ENCODE assay signal across 26 cellular contexts in genomic region chr6:15969236-15969778, GRCh38.
DNase-seq lines count a peak whose midpoint lies in the region; ATAC-seq and TF ChIP-seq lines count a peak whose summit lies in the region.
"Had no signal": no experiment of that assay in that cellular context is flagged by ENCODE, and none has a peak within 500 bp of the region (broad histone marks: within the 10 kb centered on the region; RNA-seq: fewer than 3 reads in every experiment).

No MANE protein-coding gene starts in this region.

- no peak for TF ChIP-seq POLR2A in esophagus squamous epithelium (IDR thresholded peaks at IDR 0.05)

- H2AFZ ChIP-seq in GM23248, result no peak overlapping the region
- H2AFZ ChIP-seq in smooth muscle cell (ENCODE audit: low read depth), result no peak overlapping the region
- H2AFZ ChIP-seq in SK-N-SH (ENCODE audit: low read depth), result no peak overlapping the region

- H3K9me3 ChIP-seq in GM23248 (ENCODE audit: low read depth) (no peaks in the 10 kb centered on the region), esophagus squamous epithelium (peaks cover 0 to 11% (median 0%) of the 10 kb centered on the region in 3 donors), smooth muscle cell (replicated peaks; ENCODE audit: low read depth) (peaks cover 6% of the 10 kb centered on the region), SK-N-SH (no peaks in the 10 kb centered on the region)
- H3K9me3 ChIP-seq: thyroid gland had no signal

- H3K4me2 ChIP-seq in GM23248 (ENCODE audit: unreplicated experiment) (no peak overlapping the region), smooth muscle cell (no peak overlapping the region), SK-N-SH (no peak overlapping the region)

- 46 to 52% methylated on average over 3 of the region's 3 CpGs for WGBS in GM23248 (ENCODE audit: low coverage in 1 of 2, low lambda C conversion rate in 2 of 2, missing lambda C conversion rate in 2 of 2), 2 experiments
- WGBS in esophagus squamous epithelium, 2 donors, result 31 to 56% methylated on average over 3 of the region's 3 CpGs
- WGBS in smooth muscle cell (ENCODE audit: low lambda C conversion rate), result 56% methylated on average over 3 of the region's 3 CpGs
- WGBS in SK-N-SH (ENCODE audit: low lambda C conversion rate), result 74% methylated on average over 3 of the region's 3 CpGs

- H3K36me3 ChIP-seq in GM23248 (ENCODE audit: low read depth), result no peaks in the 10 kb centered on the region
- H3K36me3 ChIP-seq in esophagus squamous epithelium, result no peaks in the 10 kb centered on the region
- H3K36me3 ChIP-seq in smooth muscle cell (ENCODE audit: low read depth), result no peaks in the 10 kb centered on the region
- H3K36me3 ChIP-seq in SK-N-SH (replicated peaks in 1 of 2; ENCODE audit: control insufficient read depth in 1 of 2, insufficient read depth in 2 of 2, low read length in 1 of 2), result no peaks in the 10 kb centered on the region
- H3K36me3 ChIP-seq: gastroesophageal sphincter, left ventricle myocardium inferior, thyroid gland had no signal

- H3K9ac ChIP-seq in GM23248 (no peak overlapping the region), smooth muscle cell (ENCODE audit: low read depth) (no peak overlapping the region), SK-N-SH (no peak overlapping the region)

- CTCF ChIA-PET in SK-N-SH (lab: Yijun Ruan, JAX), result no interaction called here

- POLR2A ChIA-PET in SK-N-SH (lab: Yijun Ruan, JAX), result no interaction called here

- TF ChIP-seq RAD21 in SK-N-SH (IDR thresholded peaks at IDR 0.05; ENCODE audit: low read length), result no peak

- H3K9me2 ChIP-seq in GM23248 (ENCODE audit: insufficient read depth) (no peaks in the 10 kb centered on the region), SK-N-SH (no peaks in the 10 kb centered on the region)

- H3K27ac ChIP-seq in GM23248, result no peak overlapping the region
- H3K27ac ChIP-seq in esophagus squamous epithelium, result peak overlapping the region in 3 of 4 donors; percentile 7 to 37 (median 25)
- H3K27ac ChIP-seq in smooth muscle cell (ENCODE audit: low read depth), result peak overlapping the region; percentile 56
- no peak overlapping the region for H3K27ac ChIP-seq in SK-N-SH (ENCODE audit: low read depth in 2 of 2, low read length in 1 of 2)
- H3K27ac ChIP-seq: gastroesophageal sphincter, left ventricle myocardium inferior, thyroid gland, VCaP had no signal

- no peak for TF ChIP-seq EP300 in SK-N-SH (IDR thresholded peaks at IDR 0.05; ENCODE audit: borderline replicate concordance in 1 of 2, low read depth in 1 of 2, low read length in 1 of 2)

- DNase-seq in GM23248, result peak; percentile 45
- DNase-seq in astrocyte of the hippocampus (ENCODE audit: low read depth, low spot score), result peak; percentile 60
- DNase-seq in esophagus squamous epithelium (lab: John Stamatoyannopoulos, UW), result no peak
- no peak for DNase-seq in smooth muscle cell (lab: John Stamatoyannopoulos, UW; ENCODE audit: unreplicated experiment)
- DNase-seq in SK-N-SH, result no peak
- no peak for DNase-seq in NCI-H524 treated with DMSO at 0.1 percent for 48 hours (lab: John Stamatoyannopoulos, UW)
- DNase-seq: activated CD4-positive, alpha-beta T cell treated with anti-CD3 and anti-CD28 coated beads, Interleukin-2, amount 10 ng/mL, durations not matched to agents 24 days and 14 days; activated naive CD4-positive, alpha-beta T cell treated with anti-CD3 and anti-CD28 coated beads, Interleukin-2, amount 50 U/mL, for 16 hours; aorta; CD4-positive, alpha-beta memory T cell; cerebellar nuclear complex; GDM1; hypothalamus; left ventricle myocardium inferior; naive thymus-derived CD4-positive, alpha-beta T cell; NCI-H187; NCI-H2171 treated with DMSO at 0.1 percent for 48 hours; NCI-H69; occipital lobe; retina; stimulated activated CD4-positive, alpha-beta T cell treated with anti-CD3 and anti-CD28 coated beads, Interleukin-12 subunit alpha, Interleukin-12 subunit beta, amount 100 ng/mL, for 4 hours; stimulated activated naive CD8-positive, alpha-beta T cell treated with anti-CD3 and anti-CD28 coated beads, Interleukin-15, Interleukin-2, amounts not matched to agents 100 U/mL and 50 U/mL, for 24 hours; thyroid gland had no signal

- H3K79me2 ChIP-seq in GM23248 (ENCODE audit: insufficient read depth), result no peaks in the 10 kb centered on the region
- no peaks in the 10 kb centered on the region for H3K79me2 ChIP-seq in smooth muscle cell (ENCODE audit: low read depth)
- H3K79me2 ChIP-seq in SK-N-SH (ENCODE audit: insufficient read depth), result no peaks in the 10 kb centered on the region

- TF ChIP-seq CTCF in esophagus squamous epithelium (IDR thresholded peaks at IDR 0.05) (no peak), smooth muscle cell (IDR thresholded peaks at IDR 0.05; ENCODE audit: borderline replicate concordance, insufficient read depth, poor library complexity, severe bottlenecking) (no peak), SK-N-SH (IDR thresholded peaks at IDR 0.05) (no peak)

- H3K4me3 ChIP-seq in GM23248 (no peak overlapping the region), esophagus squamous epithelium (no peak overlapping the region), smooth muscle cell (no peak overlapping the region), SK-N-SH (ENCODE audit: low read depth in 2 of 2, low read length in 1 of 2) (no peak overlapping the region)
- H3K4me3 ChIP-seq: gastroesophageal sphincter, left ventricle myocardium inferior, thyroid gland had no signal

- H3F3A ChIP-seq in GM23248 (ENCODE audit: insufficient read depth) (no peaks in the 10 kb centered on the region), smooth muscle cell (ENCODE audit: low read depth) (no peaks in the 10 kb centered on the region), SK-N-SH (replicated peaks; ENCODE audit: insufficient read depth) (no peaks in the 10 kb centered on the region)

- no peaks in the 10 kb centered on the region for H3K4me1 ChIP-seq in GM23248 (ENCODE audit: insufficient read depth)
- peaks cover 0 to 3% (median 0%) of the 10 kb centered on the region in 3 donors for H3K4me1 ChIP-seq in esophagus squamous epithelium
- no peaks in the 10 kb centered on the region for H3K4me1 ChIP-seq in smooth muscle cell (ENCODE audit: low read depth)
- peaks cover 0 to 5% of the 10 kb centered on the region in 2 experiments; a peak in 1 of 4 replicates for H3K4me1 ChIP-seq in SK-N-SH (ENCODE audit: control insufficient read depth in 1 of 2, insufficient read depth in 2 of 2, low read depth in 1 of 2, low read length in 1 of 2)
- H3K4me1 ChIP-seq: gastroesophageal sphincter, left ventricle myocardium inferior, thyroid gland had no signal

- intact Hi-C loops in esophagus squamous epithelium (cut with DNase I), result no loop called here

- H3K27me3 ChIP-seq in GM23248 (replicated peaks; ENCODE audit: insufficient read depth) (no peaks in the 10 kb centered on the region), esophagus squamous epithelium (no peaks in the 10 kb centered on the region), smooth muscle cell (ENCODE audit: low read depth) (no peaks in the 10 kb centered on the region), SK-N-SH (ENCODE audit: insufficient read depth) (no peaks in the 10 kb centered on the region)
- H3K27me3 ChIP-seq: gastroesophageal sphincter, thyroid gland had no signal

- no peaks in the 10 kb centered on the region for H4K20me1 ChIP-seq in GM23248 (ENCODE audit: insufficient read depth)
- no peaks in the 10 kb centered on the region for H4K20me1 ChIP-seq in smooth muscle cell (ENCODE audit: low read depth)
- H4K20me1 ChIP-seq in SK-N-SH (ENCODE audit: insufficient read depth), result no peaks in the 10 kb centered on the region

- in situ Hi-C loops in GM23248 (cut with MboI), result no loop called here

- ATAC-seq in GM19324 (IDR thresholded peaks at IDR 0.05; ENCODE audit: low FRiP score, unreplicated experiment), result no peak
- ATAC-seq: gastroesophageal sphincter; naive thymus-derived CD4-positive, alpha-beta T cell; stimulated activated naive CD8-positive, alpha-beta T cell treated with anti-CD3 and anti-CD28 coated beads, Interleukin-15, Interleukin-2, amounts not matched to agents 100 U/mL and 50 U/mL, for 24 hours had no signal

TF ChIP-seq in SK-N-SH, 30 proteins besides CTCF, POLR2A, EP300 and RAD21 (continues in another document):
- TF ChIP-seq TEAD4 (IDR thresholded peaks at IDR 0.05; ENCODE audit: borderline replicate concordance, insufficient read depth), result no peak
- TF ChIP-seq, protein P1, sequence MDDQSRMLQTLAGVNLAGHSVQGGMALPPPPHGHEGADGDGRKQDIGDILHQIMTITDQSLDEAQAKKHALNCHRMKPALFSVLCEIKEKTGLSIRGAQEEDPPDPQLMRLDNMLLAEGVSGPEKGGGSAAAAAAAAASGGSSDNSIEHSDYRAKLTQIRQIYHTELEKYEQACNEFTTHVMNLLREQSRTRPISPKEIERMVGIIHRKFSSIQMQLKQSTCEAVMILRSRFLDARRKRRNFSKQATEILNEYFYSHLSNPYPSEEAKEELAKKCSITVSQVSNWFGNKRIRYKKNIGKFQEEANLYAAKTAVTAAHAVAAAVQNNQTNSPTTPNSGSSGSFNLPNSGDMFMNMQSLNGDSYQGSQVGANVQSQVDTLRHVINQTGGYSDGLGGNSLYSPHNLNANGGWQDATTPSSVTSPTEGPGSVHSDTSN (IDR thresholded peaks at IDR 0.05), result no peak
- TF ChIP-seq NRF1 (IDR thresholded peaks at IDR 0.05; ENCODE audit: low read depth, low read length), result no peak
- TF ChIP-seq EZH2phosphoT487 (IDR thresholded peaks at IDR 0.05; ENCODE audit: borderline replicate concordance, low read depth), result no peak
- no peak for TF ChIP-seq FOXJ3 (CRISPR knock-in tag; IDR thresholded peaks at IDR 0.05)
- TF ChIP-seq USF2 (IDR thresholded peaks at IDR 0.05; ENCODE audit: borderline replicate concordance, low read depth, low read length), result no peak
- TF ChIP-seq GABPA (IDR thresholded peaks at IDR 0.05; ENCODE audit: low read depth), result no peak
- no peak for TF ChIP-seq MEF2A (IDR thresholded peaks at IDR 0.05; ENCODE audit: borderline replicate concordance, low read depth)
- no peak for TF ChIP-seq SIN3A (IDR thresholded peaks at IDR 0.05; ENCODE audit: borderline replicate concordance, low read depth, low read length)

Comparison
In these comparisons a context has a peak if more than half of its experiments do, and no peak if none do; other contexts are left out.
1. DNase-seq: peak in GM23248 (single experiment) and astrocyte of the hippocampus (single experiment); none in esophagus squamous epithelium (single experiment), smooth muscle cell (single experiment), SK-N-SH (single experiment) and NCI-H524 treated with DMSO at 0.1 percent for 48 hours (single experiment).
2. H3K27ac ChIP-seq: peak in esophagus squamous epithelium (3 of 4) and smooth muscle cell (single experiment); none in GM23248 (single experiment) and SK-N-SH (0 of 2).